Comparison of ENCODE assay signal across 9 cellular contexts in the genomic region with DNA sequence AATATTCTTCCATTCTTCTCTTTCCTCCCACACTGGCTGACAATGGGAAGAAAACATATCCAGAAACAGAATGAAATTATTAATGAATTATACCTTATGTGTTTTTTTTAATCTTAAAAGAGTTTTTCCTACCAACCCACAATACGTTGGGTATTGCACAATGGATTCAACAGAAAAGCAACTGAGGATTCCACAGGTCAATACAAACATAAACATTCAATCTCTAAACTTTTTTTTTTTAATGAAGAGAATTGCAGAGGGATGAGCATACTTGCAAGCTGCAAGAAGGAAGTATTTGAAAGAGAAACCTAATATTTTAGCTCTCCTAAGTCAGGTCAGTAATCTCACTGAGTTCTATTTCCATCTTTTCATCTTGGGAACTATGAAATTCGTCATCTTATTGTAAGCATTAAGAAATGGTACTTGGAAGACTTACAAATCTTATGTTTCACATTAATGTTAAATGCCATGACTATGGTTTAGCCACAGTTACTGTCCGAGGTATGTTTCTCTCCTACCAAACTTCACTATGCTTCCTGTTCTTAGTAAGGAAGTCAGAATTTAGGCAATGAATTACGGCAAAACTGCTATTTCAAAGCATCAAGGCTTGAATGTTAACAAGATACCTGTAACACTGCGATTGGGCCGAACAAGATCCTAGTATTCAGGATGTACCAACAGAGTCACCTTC.
DNase-seq lines count a peak whose midpoint lies in the region; ATAC-seq and TF ChIP-seq lines count a peak whose summit lies in the region.
"Had no signal": no experiment of that assay in that cellular context is flagged by ENCODE, and none has a peak within 500 bp of the region (broad histone marks: within the 10 kb centered on the region; RNA-seq: fewer than 3 reads in every experiment).

No MANE protein-coding gene starts in this region.

- H3K79me2 ChIP-seq in DOHH2 (ENCODE audit: control insufficient read depth, low read length): peaks cover 62% of the 10 kb centered on the region

- H3K9me3 Mint-ChIP-seq in activated naive CD8-positive, alpha-beta T cell (ENCODE audit: low read depth): no peaks in the 10 kb centered on the region
- no peaks in the 10 kb centered on the region for H3K9me3 Mint-ChIP-seq in natural killer cell treated with Interleukin-12 subunit alpha and Interleukin-12 subunit beta and Interleukin-15 and Interleukin-18, amount 100 ng/mL, for 72 hours

- no peaks in the 10 kb centered on the region for H3K9me2 ChIP-seq in DOHH2 (replicated peaks; ENCODE audit: control insufficient read depth, low read length)

- 0 out of 2 replicates have a peak, but pooled peaks cover 4% of the 10 kb centered on the region for H3K36me3 ChIP-seq in DOHH2 (ENCODE audit: control insufficient read depth, low read length)

- H4K20me1 ChIP-seq in DOHH2 (ENCODE audit: control insufficient read depth, insufficient read depth, low read depth, low read length): no peaks in the 10 kb centered on the region

- peak overlapping the region; percentile 59 for H3K27ac ChIP-seq in DOHH2 (ENCODE audit: low read depth, low read length)

- no peak for TF ChIP-seq CTCF in DOHH2 (IDR thresholded peaks at IDR 0.05; ENCODE audit: low read depth, low read length, poor library complexity, severe bottlenecking)

- H3K4me1 Mint-ChIP-seq in activated naive CD8-positive, alpha-beta T cell (ENCODE audit: low read depth): peaks cover 93% of the 10 kb centered on the region
- H3K4me1 Mint-ChIP-seq in natural killer cell treated with Interleukin-12 subunit alpha and Interleukin-12 subunit beta and Interleukin-15 and Interleukin-18, amount 100 ng/mL, for 72 hours (ENCODE audit: low read depth in 2 of 2): peaks cover 70 to 79% of the 10 kb centered on the region in 2 donors

- no peaks in the 10 kb centered on the region for H3K27me3 Mint-ChIP-seq in activated naive CD8-positive, alpha-beta T cell
- H3K27me3 Mint-ChIP-seq in natural killer cell treated with Interleukin-12 subunit alpha and Interleukin-12 subunit beta and Interleukin-15 and Interleukin-18, amount 100 ng/mL, for 72 hours: no peaks in the 10 kb centered on the region

- peak overlapping the region; percentile 96 for H3K4me2 ChIP-seq in DOHH2 (ENCODE audit: low read length)

- no peak for ATAC-seq in natural killer cell treated with Interleukin-12 subunit alpha and Interleukin-12 subunit beta and Interleukin-15 and Interleukin-18, amount 100 ng/mL, for 72 hours
- ATAC-seq in HG03521 (IDR thresholded peaks at IDR 0.05; ENCODE audit: unreplicated experiment): no peak
- ATAC-seq in HG02885 (IDR thresholded peaks at IDR 0.05; ENCODE audit: poor library complexity, unreplicated experiment): no peak
- ATAC-seq in GM21381 (IDR thresholded peaks at IDR 0.05; ENCODE audit: unreplicated experiment): no peak

- peaks cover 2% of the 10 kb centered on the region for H3F3A ChIP-seq in DOHH2 (ENCODE audit: control insufficient read depth, insufficient read depth)

- peak overlapping the region; percentile 83 for H3K4me3 Mint-ChIP-seq in activated naive CD8-positive, alpha-beta T cell
- peak overlapping the region; percentile 80 for H3K4me3 Mint-ChIP-seq in natural killer cell treated with Interleukin-12 subunit alpha and Interleukin-12 subunit beta and Interleukin-15 and Interleukin-18, amount 100 ng/mL, for 72 hours

- DNase-seq in HCEC 1CT (peak; percentile 82), middle frontal gyrus (ENCODE audit: extremely low spot score, low spot score) (no peak)
- no peak for DNase-seq in natural killer cell treated with Interleukin-12 subunit alpha and Interleukin-12 subunit beta and Interleukin-15 and Interleukin-18, amount 100 ng/mL, for 72 hours (ENCODE audit: low spot score)
- DNase-seq: stimulated activated CD4-positive, alpha-beta T cell treated with anti-CD3 and anti-CD28 coated beads, Interleukin-12 subunit alpha, Interleukin-12 subunit beta, amount 100 ng/mL, for 4 hours had no signal

- H3K36me3 Mint-ChIP-seq in activated naive CD8-positive, alpha-beta T cell: peaks cover 9% of the 10 kb centered on the region
- no peaks in the 10 kb centered on the region for H3K36me3 Mint-ChIP-seq in natural killer cell treated with Interleukin-12 subunit alpha and Interleukin-12 subunit beta and Interleukin-15 and Interleukin-18, amount 100 ng/mL, for 72 hours

- H3K4me1 ChIP-seq in DOHH2 (ENCODE audit: control insufficient read depth, low read length): peaks cover 89% of the 10 kb centered on the region

- peak overlapping the region; percentile 69 for H3K4me3 ChIP-seq in DOHH2 (ENCODE audit: low read length)

- H3K9me3 ChIP-seq in DOHH2 (ENCODE audit: control insufficient read depth, insufficient read depth, low read length): no peaks in the 10 kb centered on the region

- H3K27me3 ChIP-seq in DOHH2 (ENCODE audit: control insufficient read depth, low read length): no peaks in the 10 kb centered on the region

- peak overlapping the region; percentile 100 for H3K27ac Mint-ChIP-seq in activated naive CD8-positive, alpha-beta T cell
- H3K27ac Mint-ChIP-seq in natural killer cell treated with Interleukin-12 subunit alpha and Interleukin-12 subunit beta and Interleukin-15 and Interleukin-18, amount 100 ng/mL, for 72 hours: peak overlapping the region; percentile 100
